9 cellular contexts compared by ENCODE assay signal in the genomic region with DNA sequence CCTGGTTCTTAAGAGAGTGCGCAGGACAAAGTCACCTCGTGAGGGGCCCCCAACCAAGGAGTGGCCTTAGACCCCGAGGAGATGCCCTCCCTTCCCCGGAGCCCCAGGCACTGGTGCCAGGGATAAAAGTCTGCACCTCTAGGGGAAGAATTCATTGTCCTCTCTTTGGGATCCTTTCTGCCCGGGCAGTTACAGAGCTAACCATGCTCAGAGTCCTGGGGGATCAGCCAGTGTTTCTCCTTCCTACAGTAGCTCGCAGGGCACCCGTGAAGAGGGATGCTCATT. TPM values are rescaled to one million over a fixed set of nuclear protein-coding genes. Genes with fewer than 3 reads are reported as not detected.
DNase-seq lines count a peak whose midpoint lies in the region; ATAC-seq and TF ChIP-seq lines count a peak whose summit lies in the region.
"Had no signal": no experiment of that assay in that cellular context is flagged by ENCODE, and none has a peak within 500 bp of the region (broad histone marks: within the 10 kb centered on the region; RNA-seq: fewer than 3 reads in every experiment).

No MANE protein-coding gene starts in this region.

- peaks cover 57% of the 10 kb centered on the region for H3K4me1 Mint-ChIP-seq in activated T-cell treated with anti-CD3 and anti-CD28 coated beads, Interleukin-2, amount 50 U/mL, for 24 hours (ENCODE audit: low read depth)
- peaks cover 27% of the 10 kb centered on the region for H3K4me1 Mint-ChIP-seq in glutamatergic neuron (ENCODE audit: low read depth, unreplicated experiment)
- H3K4me1 Mint-ChIP-seq in stimulated activated memory B cell treated with anti-CD40 and anti-IgM and Interleukin-4, amounts not matched to agents 10 μg/mL and 1 μg/mL and 100 μg/mL, for 72 hours = peaks cover 47% of the 10 kb centered on the region
- H3K4me1 Mint-ChIP-seq in progenitor cell of endocrine pancreas (ENCODE audit: low read depth) = peaks cover 37% of the 10 kb centered on the region

- peak overlapping the region; percentile 93 for H3K27ac Mint-ChIP-seq in activated T-cell treated with anti-CD3 and anti-CD28 coated beads, Interleukin-2, amount 50 U/mL, for 24 hours
- peak overlapping the region; percentile 84 for H3K27ac Mint-ChIP-seq in glutamatergic neuron (ENCODE audit: unreplicated experiment)
- H3K27ac Mint-ChIP-seq in stimulated activated memory B cell treated with anti-CD40 and anti-IgM and Interleukin-4, amounts not matched to agents 10 μg/mL and 1 μg/mL and 100 μg/mL, for 72 hours = peak overlapping the region; percentile 85
- H3K27ac Mint-ChIP-seq in progenitor cell of endocrine pancreas = no peak overlapping the region

- H3K9me3 ChIP-seq in BE2C = no peaks in the 10 kb centered on the region

- no peak overlapping the region for H3K4me3 ChIP-seq in BE2C (ENCODE audit: low read depth, low read length)

- no peak for ATAC-seq in stimulated activated memory B cell treated with anti-CD40 and anti-IgM and Interleukin-4, amounts not matched to agents 10 μg/mL and 1 μg/mL and 100 μg/mL, for 72 hours
- no peak for ATAC-seq in GM18867 (IDR thresholded peaks at IDR 0.05; ENCODE audit: unreplicated experiment)

- peak overlapping the region; percentile 66 for H3K27ac ChIP-seq in VCaP

- TF ChIP-seq CTCF in VCaP (conservative IDR thresholded peaks at IDR 0.05) (no peak), glutamatergic neuron (IDR thresholded peaks at IDR 0.05; ENCODE audit: partially characterized antibody, unreplicated experiment) (no peak), BE2C (IDR thresholded peaks at IDR 0.05; ENCODE audit: low read depth, low read length) (no peak), progenitor cell of endocrine pancreas (IDR thresholded peaks at IDR 0.05; ENCODE audit: unreplicated experiment) (no peak)

- H3K36me3 Mint-ChIP-seq in activated T-cell treated with anti-CD3 and anti-CD28 coated beads, Interleukin-2, amount 50 U/mL, for 24 hours (ENCODE audit: low read depth) = peaks cover 10% of the 10 kb centered on the region
- H3K36me3 Mint-ChIP-seq in glutamatergic neuron (ENCODE audit: unreplicated experiment) (no peaks in the 10 kb centered on the region), progenitor cell of endocrine pancreas (ENCODE audit: insufficient read depth) (no peaks in the 10 kb centered on the region)
- H3K36me3 Mint-ChIP-seq in stimulated activated memory B cell treated with anti-CD40 and anti-IgM and Interleukin-4, amounts not matched to agents 10 μg/mL and 1 μg/mL and 100 μg/mL, for 72 hours = peaks cover 9% of the 10 kb centered on the region

- peaks cover 27% of the 10 kb centered on the region for H3K4me1 ChIP-seq in BE2C

- no peaks in the 10 kb centered on the region for H3K27me3 ChIP-seq in BE2C

- H3K27me3 Mint-ChIP-seq in activated T-cell treated with anti-CD3 and anti-CD28 coated beads, Interleukin-2, amount 50 U/mL, for 24 hours = no peaks in the 10 kb centered on the region
- H3K27me3 Mint-ChIP-seq in glutamatergic neuron (ENCODE audit: unreplicated experiment) (peaks cover 20% of the 10 kb centered on the region), progenitor cell of endocrine pancreas (peaks cover 20% of the 10 kb centered on the region)
- H3K27me3 Mint-ChIP-seq in stimulated activated memory B cell treated with anti-CD40 and anti-IgM and Interleukin-4, amounts not matched to agents 10 μg/mL and 1 μg/mL and 100 μg/mL, for 72 hours = no peaks in the 10 kb centered on the region

- DNase-seq in activated T-cell treated with anti-CD3 and anti-CD28 coated beads, Interleukin-2, amount 50 U/mL, for 24 hours = no peak
- no peak for DNase-seq in activated T-cell treated with anti-CD3 and anti-CD28 coated beads, Interleukin-2, amount 50 U/mL, for 48 hours
- no peak for DNase-seq in glutamatergic neuron
- no peak for DNase-seq in BE2C
- DNase-seq in progenitor cell of endocrine pancreas (ENCODE audit: low spot score, unreplicated experiment) = no peak

- no peak overlapping the region for H3K4me3 Mint-ChIP-seq in activated T-cell treated with anti-CD3 and anti-CD28 coated beads, Interleukin-2, amount 50 U/mL, for 24 hours
- no peak overlapping the region for H3K4me3 Mint-ChIP-seq in glutamatergic neuron (ENCODE audit: unreplicated experiment)
- H3K4me3 Mint-ChIP-seq in stimulated activated memory B cell treated with anti-CD40 and anti-IgM and Interleukin-4, amounts not matched to agents 10 μg/mL and 1 μg/mL and 100 μg/mL, for 72 hours = peak overlapping the region; percentile 64
- no peak overlapping the region for H3K4me3 Mint-ChIP-seq in progenitor cell of endocrine pancreas (ENCODE audit: low read depth)

- no peaks in the 10 kb centered on the region for H3K9me3 Mint-ChIP-seq in activated T-cell treated with anti-CD3 and anti-CD28 coated beads, Interleukin-2, amount 50 U/mL, for 24 hours
- peaks cover 7% of the 10 kb centered on the region for H3K9me3 Mint-ChIP-seq in glutamatergic neuron (ENCODE audit: unreplicated experiment)
- H3K9me3 Mint-ChIP-seq in stimulated activated memory B cell treated with anti-CD40 and anti-IgM and Interleukin-4, amounts not matched to agents 10 μg/mL and 1 μg/mL and 100 μg/mL, for 72 hours = no peaks in the 10 kb centered on the region
- H3K9me3 Mint-ChIP-seq in progenitor cell of endocrine pancreas (ENCODE audit: low read depth) = no peaks in the 10 kb centered on the region
- H3K9me3 Mint-ChIP-seq: stimulated activated naive B cell treated with anti-CD40 and anti-IgM and Interleukin-4, amounts not matched to agents 10 μg/mL and 1 μg/mL and 100 μg/mL, for 72 hours had no signal

- H3K36me3 ChIP-seq in BE2C = no peaks in the 10 kb centered on the region; the same call in 1 of the 2 replicates

RNA-seq across cellular contexts. Expression of gene LPIN1, which starts 3.0 kb away (rescaled TPM):
- total RNA-seq in glutamatergic neuron (ENCODE audit: unreplicated experiment) = 142 TPM
- 89.6 TPM for polyA plus RNA-seq in BE2C (2012; ENCODE audit: insufficient read depth, insufficient read length, low read depth)
- total RNA-seq in progenitor cell of endocrine pancreas = 18.3 and 23.5 TPM in 2 replicates
